Comparison of ENCODE assay signal across 22 cellular contexts in the genomic region with DNA sequence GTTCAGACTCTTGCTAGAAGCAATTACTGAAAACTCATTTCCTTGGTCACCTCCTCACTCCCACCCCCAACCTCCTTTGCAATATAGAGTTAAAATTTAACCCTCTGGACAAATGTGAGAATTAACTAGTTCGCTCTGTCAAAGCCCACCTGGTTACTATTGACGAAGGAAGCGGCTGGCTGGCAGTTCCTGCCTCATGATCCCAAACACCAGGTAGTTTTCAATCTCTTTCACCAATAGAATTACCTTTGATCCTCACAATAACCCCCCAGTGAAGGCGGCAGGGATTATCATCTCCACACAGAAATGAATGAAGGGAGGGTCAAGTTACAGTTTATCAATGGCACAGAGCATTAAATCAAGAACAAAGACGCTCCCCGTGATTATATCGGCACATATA.
DNase-seq lines count a peak whose midpoint lies in the region; ATAC-seq, FAIRE-seq and TF ChIP-seq lines count a peak whose summit lies in the region.
"Had no signal": no experiment of that assay in that cellular context is flagged by ENCODE, and none has a peak within 500 bp of the region (broad histone marks: within the 10 kb centered on the region; RNA-seq: fewer than 3 reads in every experiment).

No MANE protein-coding gene starts in this region.

- no peak for ATAC-seq in GM18907 (IDR thresholded peaks at IDR 0.05; ENCODE audit: unreplicated experiment)
- ATAC-seq: K562 had no signal

- H3K9me3 ChIP-seq in kidney (ENCODE audit: control insufficient read depth in 1 of 2, low read length in 2 of 2): no peaks in the 10 kb centered on the region

- no peak for FAIRE-seq in kidney (lab: Jason Lieb, UNC)
- FAIRE-seq: D721Med, K562, RCC 7860 had no signal

- H3K9me3 Mint-ChIP-seq in brain: peaks cover 0 to 3% (median 0%) of the 10 kb centered on the region in 5 experiments
- H3K9me3 Mint-ChIP-seq: H9, HFFc6 had no signal

- H3K27ac Mint-ChIP-seq in brain: peak overlapping the region in 1 of 5 experiments; percentile 28
- H3K27ac Mint-ChIP-seq: HFFc6 had no signal

- no peaks in the 10 kb centered on the region for H3K36me3 Mint-ChIP-seq in brain

- H3K4me3 Mint-ChIP-seq in brain: peak overlapping the region in 4 of 5 experiments; percentile 41 to 66 (median 57)
- H3K4me3 Mint-ChIP-seq: HFFc6 had no signal

- no peak for TF ChIP-seq CTCF in brain (conservative IDR thresholded peaks at IDR 0.05)
- no peak for TF ChIP-seq CTCF in kidney (IDR thresholded peaks at IDR 0.05; ENCODE audit: borderline replicate concordance, extremely low read depth, insufficient read depth)

- H3K9ac ChIP-seq in kidney (ENCODE audit: low read length in 2 of 2): no peak overlapping the region

- no peak overlapping the region for H3K27ac ChIP-seq in kidney (ENCODE audit: low read depth in 2 of 2, low read length in 2 of 2)
- H3K27ac ChIP-seq: 22Rv1, SK-N-MC had no signal

- H3K4me1 ChIP-seq in kidney (ENCODE audit: control insufficient read depth in 1 of 2, insufficient read depth in 1 of 2, low read depth in 1 of 2, low read length in 2 of 2): no peaks in the 10 kb centered on the region

- DNase-seq in NCI-H748 (lab: John Stamatoyannopoulos, UW; ENCODE audit: unreplicated experiment) (peak; percentile 27), NCI-H748 treated with DMSO at 0.1 percent for 48 hours (lab: John Stamatoyannopoulos, UW) (no peak), left kidney (ENCODE audit: low read depth, low spot score) (peak; percentile 64), kidney (no peak), amniotic stem cell (lab: John Stamatoyannopoulos, UW) (no peak), superior temporal gyrus (ENCODE audit: extremely low spot score) (no peak)
- DNase-seq: H9, HFFc6, Kasumi-1, NCI-H1092 treated with DMSO at 0.1 percent for 48 hours, NCI-H1436 treated with DMSO at 0.1 percent for 48 hours, NCI-H2029, NCI-H446, NCI-H524 treated with DMSO at 0.1 percent for 48 hours, SIG-M5 had no signal

- H3K4me3 ChIP-seq in kidney (ENCODE audit: low read length in 2 of 2): no peak overlapping the region
- H3K4me3 ChIP-seq: K562 had no signal

- intact Hi-C loops in kidney (cut with DNase I): loop anchor here (10.0 kb wide), 1 partner anchor 83 kb away; no protein-coding TSS in a partner anchor

- peaks cover 3% of the 10 kb centered on the region for H3K27me3 Mint-ChIP-seq in brain

- peaks cover 39% of the 10 kb centered on the region for H3K4me1 Mint-ChIP-seq in brain

- no peaks in the 10 kb centered on the region for H3K36me3 ChIP-seq in kidney (ENCODE audit: control insufficient read depth in 1 of 2, insufficient read depth in 2 of 2, low read length in 2 of 2)

Comparison
In these comparisons a context has a peak if more than half of its experiments do, and no peak if none do; other contexts are left out.
1. DNase-seq: peak in NCI-H748 (single experiment) and left kidney (single experiment); none in NCI-H748 treated with DMSO at 0.1 percent for 48 hours (single experiment), kidney (single experiment), amniotic stem cell (single experiment) and superior temporal gyrus (single experiment).